In genomic region chr12:29693962-29694361, GRCh38 we compare ENCODE assay signal across 24 cellular contexts.
"Had no signal": no experiment of that assay in that cellular context is flagged by ENCODE, and none has a peak within 500 bp of the region (broad histone marks: within the 10 kb centered on the region; RNA-seq: fewer than 3 reads in every experiment).

No MANE protein-coding gene starts in this region.

- H3K9me3 ChIP-seq: lower lobe of right lung, psoas muscle, spleen, testis, tibial nerve, upper lobe of right lung, vagina had no signal

- H3K27me3 ChIP-seq: spleen, testis, tibial nerve, upper lobe of right lung, vagina had no signal

- ATAC-seq: left lobe of liver; lower lobe of right lung; psoas muscle; sciatic nerve; stimulated activated naive B cell treated with anti-CD40 and anti-IgM and Interleukin-4, amounts not matched to agents 10 μg/mL and 1 μg/mL and 100 μg/mL, for 72 hours; stimulated activated naive CD8-positive, alpha-beta T cell treated with anti-CD3 and anti-CD28 coated beads, Interleukin-15, amount 100 ng/mL, for 72 hours; upper lobe of right lung had no signal

- H3K27ac ChIP-seq: dorsolateral prefrontal cortex, lower lobe of right lung, psoas muscle, testis, tibial nerve, upper lobe of right lung, vagina had no signal

- H3K4me3 ChIP-seq: dorsolateral prefrontal cortex, lower lobe of right lung, psoas muscle, spleen, testis, tibial nerve, upper lobe of right lung, vagina had no signal

- H3K36me3 ChIP-seq: lower lobe of right lung, spleen, tibial nerve, upper lobe of right lung had no signal

- H3K4me1 ChIP-seq: lower lobe of right lung, psoas muscle, testis, tibial nerve, upper lobe of right lung, vagina had no signal

- DNase-seq: cortex of kidney; dorsolateral prefrontal cortex; effector CD8-positive, alpha-beta T cell; foreskin melanocyte; head of caudate nucleus; hippocampal formation; kidney glomerular epithelial cell; lower lobe of right lung; mesenchymal stem cell; midbrain; psoas muscle; retina; spleen; stimulated activated CD4-positive, alpha-beta T cell treated with anti-CD3 and anti-CD28 coated beads, Interleukin-15, amount 100 ng/mL, for 24 hours; stimulated activated CD4-positive, alpha-beta T cell treated with anti-CD3 and anti-CD28 coated beads, Interleukin-1b, Interleukin-23, amount 100 ng/mL, for 48 hours; stimulated activated CD4-positive, alpha-beta T cell treated with anti-CD3 and anti-CD28 coated beads, Interleukin-4, amount 100 ng/mL, for 4 hours; stimulated activated naive B cell treated with anti-CD40 and anti-IgM and Interleukin-4, amounts not matched to agents 10 μg/mL and 1 μg/mL and 100 μg/mL, for 72 hours; stimulated activated naive CD8-positive, alpha-beta T cell treated with anti-CD3 and anti-CD28 coated beads, Interleukin-15, amount 100 ng/mL, for 72 hours; testis; upper lobe of right lung had no signal
